In the genomic region with DNA sequence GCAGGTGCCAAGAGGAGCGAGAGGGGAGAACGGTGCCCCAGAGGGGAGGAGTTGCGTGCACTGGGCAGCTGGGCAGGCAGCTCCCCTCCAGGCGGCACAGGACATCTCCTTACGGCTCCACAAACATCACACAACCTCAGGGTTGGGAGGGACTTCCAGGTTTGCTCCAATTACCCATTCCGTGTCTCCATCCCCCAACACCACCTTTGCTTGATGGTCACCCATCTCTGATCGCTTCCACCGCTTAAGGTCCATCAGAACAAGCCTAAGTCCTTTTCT, we compare ENCODE assay signal across 2 cellular contexts.
TF ChIP-seq lines count a peak whose summit lies in the region.

No MANE protein-coding gene starts in this region.

TF ChIP-seq in A549, 52 proteins besides CTCF, POLR2A, EP300 and RAD21 (continued from another document):
- TF ChIP-seq, protein P1, sequence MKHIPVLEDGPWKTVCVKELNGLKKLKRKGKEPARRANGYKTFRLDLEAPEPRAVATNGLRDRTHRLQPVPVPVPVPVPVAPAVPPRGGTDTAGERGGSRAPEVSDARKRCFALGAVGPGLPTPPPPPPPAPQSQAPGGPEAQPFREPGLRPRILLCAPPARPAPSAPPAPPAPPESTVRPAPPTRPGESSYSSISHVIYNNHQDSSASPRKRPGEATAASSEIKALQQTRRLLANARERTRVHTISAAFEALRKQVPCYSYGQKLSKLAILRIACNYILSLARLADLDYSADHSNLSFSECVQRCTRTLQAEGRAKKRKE (CRISPR knock-in tag; IDR thresholded peaks at IDR 0.05; ENCODE audit: low read depth) = no peak
- TF ChIP-seq, protein P2, sequence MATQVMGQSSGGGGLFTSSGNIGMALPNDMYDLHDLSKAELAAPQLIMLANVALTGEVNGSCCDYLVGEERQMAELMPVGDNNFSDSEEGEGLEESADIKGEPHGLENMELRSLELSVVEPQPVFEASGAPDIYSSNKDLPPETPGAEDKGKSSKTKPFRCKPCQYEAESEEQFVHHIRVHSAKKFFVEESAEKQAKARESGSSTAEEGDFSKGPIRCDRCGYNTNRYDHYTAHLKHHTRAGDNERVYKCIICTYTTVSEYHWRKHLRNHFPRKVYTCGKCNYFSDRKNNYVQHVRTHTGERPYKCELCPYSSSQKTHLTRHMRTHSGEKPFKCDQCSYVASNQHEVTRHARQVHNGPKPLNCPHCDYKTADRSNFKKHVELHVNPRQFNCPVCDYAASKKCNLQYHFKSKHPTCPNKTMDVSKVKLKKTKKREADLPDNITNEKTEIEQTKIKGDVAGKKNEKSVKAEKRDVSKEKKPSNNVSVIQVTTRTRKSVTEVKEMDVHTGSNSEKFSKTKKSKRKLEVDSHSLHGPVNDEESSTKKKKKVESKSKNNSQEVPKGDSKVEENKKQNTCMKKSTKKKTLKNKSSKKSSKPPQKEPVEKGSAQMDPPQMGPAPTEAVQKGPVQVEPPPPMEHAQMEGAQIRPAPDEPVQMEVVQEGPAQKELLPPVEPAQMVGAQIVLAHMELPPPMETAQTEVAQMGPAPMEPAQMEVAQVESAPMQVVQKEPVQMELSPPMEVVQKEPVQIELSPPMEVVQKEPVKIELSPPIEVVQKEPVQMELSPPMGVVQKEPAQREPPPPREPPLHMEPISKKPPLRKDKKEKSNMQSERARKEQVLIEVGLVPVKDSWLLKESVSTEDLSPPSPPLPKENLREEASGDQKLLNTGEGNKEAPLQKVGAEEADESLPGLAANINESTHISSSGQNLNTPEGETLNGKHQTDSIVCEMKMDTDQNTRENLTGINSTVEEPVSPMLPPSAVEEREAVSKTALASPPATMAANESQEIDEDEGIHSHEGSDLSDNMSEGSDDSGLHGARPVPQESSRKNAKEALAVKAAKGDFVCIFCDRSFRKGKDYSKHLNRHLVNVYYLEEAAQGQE (IDR thresholded peaks at IDR 0.05) = no peak
- no peak for TF ChIP-seq HEYL (CRISPR knock-in tag; IDR thresholded peaks at IDR 0.05)
- TF ChIP-seq, protein P3, sequence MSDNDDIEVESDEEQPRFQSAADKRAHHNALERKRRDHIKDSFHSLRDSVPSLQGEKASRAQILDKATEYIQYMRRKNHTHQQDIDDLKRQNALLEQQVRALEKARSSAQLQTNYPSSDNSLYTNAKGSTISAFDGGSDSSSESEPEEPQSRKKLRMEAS (IDR thresholded peaks at IDR 0.05) = no peak
- no peak for TF ChIP-seq KDM5A (IDR thresholded peaks at IDR 0.05)
- no peak for TF ChIP-seq HOXA7 (CRISPR knock-in tag; IDR thresholded peaks at IDR 0.05)
- no peak for TF ChIP-seq EHF (CRISPR knock-in tag; IDR thresholded peaks at IDR 0.05)
- TF ChIP-seq, protein P4, sequence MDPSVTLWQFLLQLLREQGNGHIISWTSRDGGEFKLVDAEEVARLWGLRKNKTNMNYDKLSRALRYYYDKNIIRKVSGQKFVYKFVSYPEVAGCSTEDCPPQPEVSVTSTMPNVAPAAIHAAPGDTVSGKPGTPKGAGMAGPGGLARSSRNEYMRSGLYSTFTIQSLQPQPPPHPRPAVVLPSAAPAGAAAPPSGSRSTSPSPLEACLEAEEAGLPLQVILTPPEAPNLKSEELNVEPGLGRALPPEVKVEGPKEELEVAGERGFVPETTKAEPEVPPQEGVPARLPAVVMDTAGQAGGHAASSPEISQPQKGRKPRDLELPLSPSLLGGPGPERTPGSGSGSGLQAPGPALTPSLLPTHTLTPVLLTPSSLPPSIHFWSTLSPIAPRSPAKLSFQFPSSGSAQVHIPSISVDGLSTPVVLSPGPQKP (IDR thresholded peaks at IDR 0.05; ENCODE audit: low read depth, low read length) = no peak
- TF ChIP-seq NFE2L2 (conservative IDR thresholded peaks at IDR 0.05; ENCODE audit: low read length) = no peak
- no peak for TF ChIP-seq MYC (IDR thresholded peaks at IDR 0.05; ENCODE audit: borderline replicate concordance, low read length)
- TF ChIP-seq, protein P5, sequence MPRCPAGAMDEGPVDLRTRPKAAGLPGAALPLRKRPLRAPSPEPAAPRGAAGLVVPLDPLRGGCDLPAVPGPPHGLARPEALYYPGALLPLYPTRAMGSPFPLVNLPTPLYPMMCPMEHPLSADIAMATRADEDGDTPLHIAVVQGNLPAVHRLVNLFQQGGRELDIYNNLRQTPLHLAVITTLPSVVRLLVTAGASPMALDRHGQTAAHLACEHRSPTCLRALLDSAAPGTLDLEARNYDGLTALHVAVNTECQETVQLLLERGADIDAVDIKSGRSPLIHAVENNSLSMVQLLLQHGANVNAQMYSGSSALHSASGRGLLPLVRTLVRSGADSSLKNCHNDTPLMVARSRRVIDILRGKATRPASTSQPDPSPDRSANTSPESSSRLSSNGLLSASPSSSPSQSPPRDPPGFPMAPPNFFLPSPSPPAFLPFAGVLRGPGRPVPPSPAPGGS (IDR thresholded peaks at IDR 0.05) = no peak
- TF ChIP-seq JUNB (IDR thresholded peaks at IDR 0.05) = no peak
- TF ChIP-seq POLR2AphosphoS2 (conservative IDR thresholded peaks at IDR 0.05; ENCODE audit: low read length) = no peak
- no peak for TF ChIP-seq RNF2 (IDR thresholded peaks at IDR 0.05; ENCODE audit: borderline replicate concordance, low read depth)
- no peak for TF ChIP-seq TFCP2L1 (CRISPR knock-in tag; IDR thresholded peaks at IDR 0.05)

TF ChIP-seq in GM23338, 12 proteins besides CTCF, POLR2A, EP300 and RAD21 (continued from another document):
- TF ChIP-seq, protein P6, sequence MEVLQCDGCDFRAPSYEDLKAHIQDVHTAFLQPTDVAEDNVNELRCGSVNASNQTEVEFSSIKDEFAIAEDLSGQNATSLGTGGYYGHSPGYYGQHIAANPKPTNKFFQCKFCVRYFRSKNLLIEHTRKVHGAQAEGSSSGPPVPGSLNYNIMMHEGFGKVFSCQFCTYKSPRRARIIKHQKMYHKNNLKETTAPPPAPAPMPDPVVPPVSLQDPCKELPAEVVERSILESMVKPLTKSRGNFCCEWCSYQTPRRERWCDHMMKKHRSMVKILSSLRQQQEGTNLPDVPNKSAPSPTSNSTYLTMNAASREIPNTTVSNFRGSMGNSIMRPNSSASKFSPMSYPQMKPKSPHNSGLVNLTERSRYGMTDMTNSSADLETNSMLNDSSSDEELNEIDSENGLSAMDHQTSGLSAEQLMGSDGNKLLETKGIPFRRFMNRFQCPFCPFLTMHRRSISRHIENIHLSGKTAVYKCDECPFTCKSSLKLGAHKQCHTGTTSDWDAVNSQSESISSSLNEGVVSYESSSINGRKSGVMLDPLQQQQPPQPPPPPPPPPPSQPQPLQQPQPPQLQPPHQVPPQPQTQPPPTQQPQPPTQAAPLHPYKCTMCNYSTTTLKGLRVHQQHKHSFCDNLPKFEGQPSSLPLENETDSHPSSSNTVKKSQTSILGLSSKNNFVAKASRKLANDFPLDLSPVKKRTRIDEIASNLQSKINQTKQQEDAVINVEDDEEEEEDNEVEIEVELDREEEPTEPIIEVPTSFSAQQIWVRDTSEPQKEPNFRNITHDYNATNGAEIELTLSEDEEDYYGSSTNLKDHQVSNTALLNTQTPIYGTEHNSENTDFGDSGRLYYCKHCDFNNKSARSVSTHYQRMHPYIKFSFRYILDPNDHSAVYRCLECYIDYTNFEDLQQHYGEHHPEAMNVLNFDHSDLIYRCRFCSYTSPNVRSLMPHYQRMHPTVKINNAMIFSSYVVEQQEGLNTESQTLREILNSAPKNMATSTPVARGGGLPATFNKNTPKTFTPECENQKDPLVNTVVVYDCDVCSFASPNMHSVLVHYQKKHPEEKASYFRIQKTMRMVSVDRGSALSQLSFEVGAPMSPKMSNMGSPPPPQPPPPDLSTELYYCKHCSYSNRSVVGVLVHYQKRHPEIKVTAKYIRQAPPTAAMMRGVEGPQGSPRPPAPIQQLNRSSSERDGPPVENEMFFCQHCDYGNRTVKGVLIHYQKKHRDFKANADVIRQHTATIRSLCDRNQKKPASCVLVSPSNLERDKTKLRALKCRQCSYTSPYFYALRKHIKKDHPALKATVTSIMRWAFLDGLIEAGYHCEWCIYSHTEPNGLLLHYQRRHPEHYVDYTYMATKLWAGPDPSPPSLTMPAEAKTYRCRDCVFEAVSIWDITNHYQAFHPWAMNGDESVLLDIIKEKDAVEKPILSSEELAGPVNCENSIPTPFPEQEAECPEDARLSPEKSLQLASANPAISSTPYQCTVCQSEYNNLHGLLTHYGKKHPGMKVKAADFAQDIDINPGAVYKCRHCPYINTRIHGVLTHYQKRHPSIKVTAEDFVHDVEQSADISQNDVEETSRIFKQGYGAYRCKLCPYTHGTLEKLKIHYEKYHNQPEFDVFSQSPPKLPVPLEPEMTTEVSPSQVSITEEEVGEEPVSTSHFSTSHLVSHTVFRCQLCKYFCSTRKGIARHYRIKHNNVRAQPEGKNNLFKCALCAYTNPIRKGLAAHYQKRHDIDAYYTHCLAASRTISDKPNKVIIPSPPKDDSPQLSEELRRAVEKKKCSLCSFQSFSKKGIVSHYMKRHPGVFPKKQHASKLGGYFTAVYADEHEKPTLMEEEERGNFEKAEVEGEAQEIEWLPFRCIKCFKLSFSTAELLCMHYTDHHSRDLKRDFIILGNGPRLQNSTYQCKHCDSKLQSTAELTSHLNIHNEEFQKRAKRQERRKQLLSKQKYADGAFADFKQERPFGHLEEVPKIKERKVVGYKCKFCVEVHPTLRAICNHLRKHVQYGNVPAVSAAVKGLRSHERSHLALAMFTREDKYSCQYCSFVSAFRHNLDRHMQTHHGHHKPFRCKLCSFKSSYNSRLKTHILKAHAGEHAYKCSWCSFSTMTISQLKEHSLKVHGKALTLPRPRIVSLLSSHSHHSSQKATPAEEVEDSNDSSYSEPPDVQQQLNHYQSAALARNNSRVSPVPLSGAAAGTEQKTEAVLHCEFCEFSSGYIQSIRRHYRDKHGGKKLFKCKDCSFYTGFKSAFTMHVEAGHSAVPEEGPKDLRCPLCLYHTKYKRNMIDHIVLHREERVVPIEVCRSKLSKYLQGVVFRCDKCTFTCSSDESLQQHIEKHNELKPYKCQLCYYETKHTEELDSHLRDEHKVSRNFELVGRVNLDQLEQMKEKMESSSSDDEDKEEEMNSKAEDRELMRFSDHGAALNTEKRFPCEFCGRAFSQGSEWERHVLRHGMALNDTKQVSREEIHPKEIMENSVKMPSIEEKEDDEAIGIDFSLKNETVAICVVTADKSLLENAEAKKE (CRISPR knock-in tag; IDR thresholded peaks at IDR 0.05) = no peak
- TF ChIP-seq NANOG (IDR thresholded peaks at IDR 0.05; ENCODE audit: borderline replicate concordance) (no peak), ZNF331 (CRISPR knock-in tag; IDR thresholded peaks at IDR 0.05; ENCODE audit: low read depth) (no peak), ZNF114 (CRISPR knock-in tag; IDR thresholded peaks at IDR 0.05) (no peak)
